In the genomic region with DNA sequence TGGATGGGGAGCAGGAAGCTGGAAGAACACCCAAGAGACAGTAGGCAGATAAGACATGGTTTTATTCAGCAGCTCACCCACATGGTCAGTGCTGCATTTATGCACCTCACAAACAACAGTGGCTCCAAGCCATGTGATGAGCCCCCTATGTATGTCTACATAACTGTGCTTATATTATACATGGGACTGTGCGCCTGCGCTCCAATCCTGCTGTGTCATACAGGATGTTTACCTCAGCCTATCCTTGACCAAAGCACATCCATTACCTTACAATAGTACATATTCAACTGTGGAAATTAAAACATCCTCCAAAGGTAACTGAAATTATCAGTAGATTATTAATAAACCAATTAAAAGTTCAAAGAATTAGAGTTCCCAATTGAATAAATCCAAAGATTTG, we compare ENCODE assay signal across 20 cellular contexts. TPM values are rescaled to one million over a fixed set of nuclear protein-coding genes. Genes with fewer than 3 reads are reported as not detected.
DNase-seq lines count a peak whose midpoint lies in the region; ATAC-seq and TF ChIP-seq lines count a peak whose summit lies in the region.
"Had no signal": no experiment of that assay in that cellular context is flagged by ENCODE, and none has a peak within 500 bp of the region (broad histone marks: within the 10 kb centered on the region; RNA-seq: fewer than 3 reads in every experiment).

No MANE protein-coding gene starts in this region.

- no peaks in the 10 kb centered on the region for H3K79me2 ChIP-seq in OCI-LY7 (ENCODE audit: insufficient read depth, low read depth, low read length)

- H4K20me1 ChIP-seq in OCI-LY7 (ENCODE audit: insufficient read depth, low read length): no peaks in the 10 kb centered on the region
- H4K20me1 ChIP-seq: BLaER1 had no signal

- H2AFZ ChIP-seq in OCI-LY7 (ENCODE audit: low read length): no peak overlapping the region

- no peak overlapping the region for H3K4me2 ChIP-seq in OCI-LY7 (ENCODE audit: low read length)
- H3K4me2 ChIP-seq: BLaER1 had no signal

- H3K9me2 ChIP-seq in OCI-LY7 (ENCODE audit: insufficient read depth, low read length): no peaks in the 10 kb centered on the region

- TF ChIP-seq CTCF in OCI-LY7 (conservative IDR thresholded peaks at IDR 0.05; ENCODE audit: low read length) (no peak), fibroblast of mammary gland (conservative IDR thresholded peaks at IDR 0.05; ENCODE audit: control insufficient read depth, insufficient read depth, low read depth, low read length) (no peak)

- no peak overlapping the region for H3K27ac ChIP-seq in OCI-LY7 (ENCODE audit: low read depth, low read length, poor library complexity, severe bottlenecking)
- H3K27ac ChIP-seq: 22Rv1, BLaER1, gastrocnemius medialis had no signal

- CTCF ChIA-PET in OCI-LY7 (lab: Charles Lee; ENCODE audit: unreplicated experiment): no interaction called here

- H3K36me3 ChIP-seq in OCI-LY7 (ENCODE audit: insufficient read depth, low read length): no peaks in the 10 kb centered on the region
- H3K36me3 ChIP-seq: BLaER1, gastrocnemius medialis had no signal

- POLR2A ChIA-PET in OCI-LY7 (lab: Charles Lee): interaction anchor here (1.3 kb wide), 1 partner anchor 11 kb away, joined by 3 read pairs; no protein-coding TSS in a partner anchor

- H3K9me3 ChIP-seq in OCI-LY7 (ENCODE audit: low read length): peaks cover 21% of the 10 kb centered on the region
- H3K9me3 ChIP-seq: gastrocnemius medialis had no signal

- intact Hi-C loops in OCI-LY7 (cut with micrococcal nuclease; ENCODE audit: unreplicated experiment): no loop called here

- H3K4me3 ChIP-seq in OCI-LY7 (ENCODE audit: low read depth, low read length, poor library complexity, severe bottlenecking) (no peak overlapping the region), fibroblast of mammary gland (ENCODE audit: control insufficient read depth, low read depth, low read length) (no peak overlapping the region)
- H3K4me3 ChIP-seq: BLaER1, gastrocnemius medialis had no signal

- H3K4me1 ChIP-seq in OCI-LY7 (ENCODE audit: insufficient read depth, low read length, poor library complexity, severe bottlenecking): no peaks in the 10 kb centered on the region
- H3K4me1 ChIP-seq: BLaER1, gastrocnemius medialis had no signal

- ATAC-seq in GM21825 (IDR thresholded peaks at IDR 0.05; ENCODE audit: unreplicated experiment): no peak
- ATAC-seq: activated T-cell treated with anti-CD3 and anti-CD28 coated beads, Interleukin-2, amount 50 U/mL, for 72 hours; gastrocnemius medialis; left lobe of liver had no signal

- DNase-seq in DMS 273 (lab: John Stamatoyannopoulos, UW; ENCODE audit: unreplicated experiment): peak; percentile 41
- DNase-seq in DMS 273 treated with DMSO at 0.1 percent for 48 hours (lab: John Stamatoyannopoulos, UW): no peak
- peak; percentile 31 for DNase-seq in ELR (ENCODE audit: low read depth)
- DNase-seq in OCI-LY7 (ENCODE audit: low spot score): peak; percentile 87
- peak; percentile 40 for DNase-seq in fibroblast of mammary gland (ENCODE audit: low read depth)
- no peak for DNase-seq in C1 segment of cervical spinal cord (lab: John Stamatoyannopoulos, UW)
- DNase-seq in HPDE6-E6E7 (ENCODE audit: extremely low spot score): no peak
- DNase-seq: activated CD4-positive, alpha-beta memory T cell treated with anti-CD3 and anti-CD28 coated beads for 36 hours; dermis blood vessel endothelial cell; gastrocnemius medialis; HCEC 1CT; KG1; NCI-H1105 treated with DMSO at 0.1 percent for 48 hours; NCI-H2171 treated with DMSO at 0.1 percent for 48 hours; SW 1271 had no signal

- no TSS peak for BruUV-seq in OCI-LY7 (replicated peaks; lab: Mats Ljungman, UMichigan)

RNA-seq across cellular contexts. Expression of gene SGMS2, which starts 44.1 kb away (rescaled TPM):
- not detected in 2 replicates for total RNA-seq in OCI-LY7 (2014; rRNA removed; shearing (Covaris generic))
- not detected in 2 replicates for total RNA-seq in OCI-LY7 (2022)

Comparison
In these comparisons a context has a peak if more than half of its experiments do, and no peak if none do; other contexts are left out.
1. DNase-seq: peak in DMS 273 (single experiment), ELR (single experiment), OCI-LY7 (single experiment) and fibroblast of mammary gland (single experiment); none in DMS 273 treated with DMSO at 0.1 percent for 48 hours (single experiment), C1 segment of cervical spinal cord (0 of 14) and HPDE6-E6E7 (single experiment).